In the genomic region with DNA sequence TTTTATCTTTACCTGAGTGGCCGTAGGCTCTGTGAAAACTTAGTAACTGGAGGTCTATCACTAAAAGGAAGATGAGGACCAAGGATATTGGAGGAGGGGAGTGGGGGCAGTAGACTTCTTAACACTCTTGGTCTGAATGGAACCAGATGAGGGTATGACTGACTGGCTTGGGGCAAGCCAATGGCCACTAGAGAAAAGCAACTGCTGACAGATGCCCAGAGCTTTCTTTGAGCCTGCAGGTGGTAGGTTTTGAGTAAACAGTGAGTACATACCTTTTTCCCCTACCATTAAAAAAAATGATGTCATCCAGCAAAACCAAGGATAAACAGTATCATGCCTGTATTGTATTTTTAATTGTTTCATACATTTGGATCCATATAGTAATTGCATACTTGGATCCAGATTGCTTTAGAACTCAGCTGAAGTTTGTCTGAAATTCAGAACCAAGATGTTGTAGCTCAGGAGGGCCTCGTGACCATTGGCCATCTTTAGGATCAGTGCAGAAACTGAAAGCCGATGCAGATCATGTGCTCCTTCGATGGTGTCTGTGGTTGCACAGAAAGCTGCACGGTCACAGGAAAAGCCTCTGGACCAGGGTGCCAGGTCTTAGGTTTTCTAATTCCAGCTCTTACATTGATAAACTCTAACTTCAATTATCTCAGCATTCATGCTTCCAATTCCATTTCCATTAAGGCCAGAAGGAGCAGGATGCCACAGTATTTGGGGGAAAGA, we compare ENCODE assay signal across 19 cellular contexts.
DNase-seq lines count a peak whose midpoint lies in the region; ATAC-seq and TF ChIP-seq lines count a peak whose summit lies in the region.
"Had no signal": no experiment of that assay in that cellular context is flagged by ENCODE, and none has a peak within 500 bp of the region (broad histone marks: within the 10 kb centered on the region; RNA-seq: fewer than 3 reads in every experiment).

No MANE protein-coding gene starts in this region.

- peak overlapping the region; percentile 50 for H3K27ac ChIP-seq in KMS-11
- H3K27ac ChIP-seq: BLaER1 treated with 17β-estradiol and CSF1 and Interleukin-3, amounts not matched to agents 10 nM and 100 nM; HL-60 had no signal

- H3K79me2 ChIP-seq in KMS-11 (ENCODE audit: insufficient read depth, low read depth): no peaks in the 10 kb centered on the region

- H3K27ac Mint-ChIP-seq in type B pancreatic cell: no peak overlapping the region

- no peak overlapping the region for H3K4me3 ChIP-seq in KMS-11 (IDR thresholded peaks at IDR 0.05; ENCODE audit: insufficient read depth, low read depth, low read length)
- H3K4me3 ChIP-seq: BLaER1 treated with 17β-estradiol and CSF1 and Interleukin-3, amounts not matched to agents 10 nM and 100 nM; K562 had no signal

- no peaks in the 10 kb centered on the region for H3K36me3 Mint-ChIP-seq in type B pancreatic cell

- peaks cover 26% of the 10 kb centered on the region for H3K4me1 ChIP-seq in KMS-11 (ENCODE audit: low read depth, poor library complexity, severe bottlenecking)

- no peak for TF ChIP-seq CTCF in KMS-11 (conservative IDR thresholded peaks at IDR 0.05; ENCODE audit: low read depth, low read length)
- no peak for TF ChIP-seq CTCF in type B pancreatic cell (conservative IDR thresholded peaks at IDR 0.05)

- peak overlapping the region; percentile 17; the same call in 1 of the 2 replicates for H3K9ac ChIP-seq in KMS-11
- H3K9ac ChIP-seq: BLaER1 treated with 17β-estradiol and CSF1 and Interleukin-3, amounts not matched to agents 10 nM and 100 nM; SK-N-SH had no signal

- ATAC-seq in GM21447 (IDR thresholded peaks at IDR 0.05; ENCODE audit: unreplicated experiment): peak; percentile 79
- ATAC-seq: K562, Panc1, Right ventricle myocardium inferior had no signal

- H3K36me3 ChIP-seq in KMS-11 (ENCODE audit: insufficient read depth): no peaks in the 10 kb centered on the region
- H3K36me3 ChIP-seq: BLaER1 treated with 17β-estradiol and CSF1 and Interleukin-3, amounts not matched to agents 10 nM and 100 nM had no signal

- H3K27me3 Mint-ChIP-seq in type B pancreatic cell: peaks cover 4% of the 10 kb centered on the region

- no peaks in the 10 kb centered on the region for H4K20me1 ChIP-seq in KMS-11 (ENCODE audit: insufficient read depth)
- H4K20me1 ChIP-seq: BLaER1 treated with 17β-estradiol and CSF1 and Interleukin-3, amounts not matched to agents 10 nM and 100 nM had no signal

- DNase-seq in NCI-H748 (lab: John Stamatoyannopoulos, UW; ENCODE audit: unreplicated experiment): peak; percentile 29
- no peak for DNase-seq in NCI-H748 treated with DMSO at 0.1 percent for 48 hours (lab: John Stamatoyannopoulos, UW)
- DNase-seq in OCI-M1 (lab: John Stamatoyannopoulos, UW): peak; percentile 19
- DNase-seq in SW 1271 (lab: John Stamatoyannopoulos, UW): no peak
- DNase-seq in type B pancreatic cell (ENCODE audit: extremely low spot score, unreplicated experiment): no peak
- DNase-seq in activated CD4-positive, alpha-beta T cell treated with anti-CD3 and anti-CD28 coated beads for 1 hour: no peak
- DNase-seq: 8988T, H7, NCI-H1092, NCI-H1930, NCI-H526, SK-N-SH had no signal

- H3K4me3 Mint-ChIP-seq in type B pancreatic cell: no peak overlapping the region

- no peaks in the 10 kb centered on the region for H3K27me3 ChIP-seq in KMS-11 (ENCODE audit: insufficient read depth, low read depth)
- H3K27me3 ChIP-seq: BLaER1 treated with 17β-estradiol and CSF1 and Interleukin-3, amounts not matched to agents 10 nM and 100 nM had no signal

- peak overlapping the region; percentile 59 for H3K4me2 ChIP-seq in KMS-11
- H3K4me2 ChIP-seq: SK-N-SH had no signal

- peaks cover under 1% of the 10 kb centered on the region for H3K4me1 Mint-ChIP-seq in type B pancreatic cell (ENCODE audit: unreplicated experiment)

- peak overlapping the region; percentile 71 for H2AFZ ChIP-seq in KMS-11 (ENCODE audit: low read depth)

- peaks cover 5% of the 10 kb centered on the region for H3K9me3 Mint-ChIP-seq in type B pancreatic cell

Comparison
In these comparisons a context has a peak if more than half of its experiments do, and no peak if none do; other contexts are left out.
1. DNase-seq: peak in NCI-H748 (single experiment) and OCI-M1 (single experiment); none in NCI-H748 treated with DMSO at 0.1 percent for 48 hours (single experiment), SW 1271 (0 of 2), type B pancreatic cell (single experiment) and activated CD4-positive, alpha-beta T cell treated with anti-CD3 and anti-CD28 coated beads for 1 hour (single experiment).